In genomic region chr3:71304261-71304646, GRCh38 we compare ENCODE assay signal across 10 cellular contexts.
DNase-seq lines count a peak whose midpoint lies in the region; ATAC-seq and TF ChIP-seq lines count a peak whose summit lies in the region.
"Had no signal": no experiment of that assay in that cellular context is flagged by ENCODE, and none has a peak within 500 bp of the region (broad histone marks: within the 10 kb centered on the region; RNA-seq: fewer than 3 reads in every experiment).

No MANE protein-coding gene starts in this region.

- CTCF ChIA-PET in CD4-positive, alpha-beta T cell (lab: Charles Lee): interaction anchor here (1.1 kb wide), 1 partner anchor 152 kb away, joined by 3 read pairs; no protein-coding TSS in a partner anchor

- peak overlapping the region; percentile 87 for H3K4me3 Mint-ChIP-seq in CD4-positive, alpha-beta T cell
- H3K4me3 Mint-ChIP-seq in IgD-negative memory B cell: peak overlapping the region; percentile 41 to 89 (median 79)
- peak overlapping the region; percentile 89 to 99 (median 96) for H3K4me3 Mint-ChIP-seq in naive thymus-derived CD8-positive, alpha-beta T cell

- peak overlapping the region; percentile 69 for H3K27ac ChIP-seq in CD4-positive, alpha-beta T cell (ENCODE audit: low read depth, low read length)
- H3K27ac ChIP-seq in coronary artery: peak overlapping the region in 1 of 2 donors; percentile 30
- no peak overlapping the region for H3K27ac ChIP-seq in vagina

- H3K4me1 ChIP-seq in vagina: peaks cover 18% of the 10 kb centered on the region

- no peak for TF ChIP-seq CTCF in CD4-positive, alpha-beta T cell (IDR thresholded peaks at IDR 0.05)
- TF ChIP-seq CTCF in coronary artery (IDR thresholded peaks at IDR 0.05) (no peak), vagina (IDR thresholded peaks at IDR 0.05) (no peak)

- no peaks in the 10 kb centered on the region for H3K27me3 ChIP-seq in CD4-positive, alpha-beta T cell (ENCODE audit: control insufficient read depth, insufficient read depth, low read length)
- H3K27me3 ChIP-seq in vagina: no peaks in the 10 kb centered on the region

- intact Hi-C loops in CD4-positive, alpha-beta T cell (cut with DNase I, micrococcal nuclease): loop anchor here (2.0 to 5.0 kb wide), 10 partner anchors 73 to 753 kb away; no protein-coding TSS in a partner anchor
- intact Hi-C loops in vagina (cut with DNase I): loop anchor here (10.0 kb wide), 1 partner anchor 589 kb away; no protein-coding TSS in a partner anchor

- H3K9me3 ChIP-seq in CD4-positive, alpha-beta T cell (ENCODE audit: control insufficient read depth, low read length): no peaks in the 10 kb centered on the region
- no peaks in the 10 kb centered on the region for H3K9me3 ChIP-seq in vagina

- no peaks in the 10 kb centered on the region for H3K27me3 Mint-ChIP-seq in CD4-positive, alpha-beta T cell
- peaks cover 21% of the 10 kb centered on the region for H3K27me3 Mint-ChIP-seq in IgD-negative memory B cell
- no peaks in the 10 kb centered on the region for H3K27me3 Mint-ChIP-seq in naive thymus-derived CD8-positive, alpha-beta T cell

- H3K36me3 Mint-ChIP-seq in CD4-positive, alpha-beta T cell (ENCODE audit: low read depth): peaks cover 40% of the 10 kb centered on the region
- H3K36me3 Mint-ChIP-seq in IgD-negative memory B cell: no peaks in the 10 kb centered on the region
- peaks cover 7 to 14% (median 9%) of the 10 kb centered on the region in 3 donors for H3K36me3 Mint-ChIP-seq in naive thymus-derived CD8-positive, alpha-beta T cell

- no peaks in the 10 kb centered on the region for H3K9me3 Mint-ChIP-seq in CD4-positive, alpha-beta T cell
- H3K9me3 Mint-ChIP-seq in IgD-negative memory B cell: peaks cover 0 to 1% (median 0%) of the 10 kb centered on the region in 3 donors
- H3K9me3 Mint-ChIP-seq in naive thymus-derived CD8-positive, alpha-beta T cell: no peaks in the 10 kb centered on the region

- H3K4me3 ChIP-seq in coronary artery: peak overlapping the region; percentile 2
- H3K4me3 ChIP-seq in vagina: no peak overlapping the region

- peaks cover 96% of the 10 kb centered on the region for H3K4me1 Mint-ChIP-seq in CD4-positive, alpha-beta T cell (ENCODE audit: low read depth)
- peaks cover 7 to 34% (median 32%) of the 10 kb centered on the region in 3 donors for H3K4me1 Mint-ChIP-seq in IgD-negative memory B cell
- H3K4me1 Mint-ChIP-seq in naive thymus-derived CD8-positive, alpha-beta T cell: peaks cover 33 to 93% (median 77%) of the 10 kb centered on the region in 4 donors

- ATAC-seq in CD4-positive, alpha-beta T cell (ENCODE audit: poor library complexity): no peak
- no peak for ATAC-seq in naive thymus-derived CD8-positive, alpha-beta T cell
- no peak for ATAC-seq in HG03139 (IDR thresholded peaks at IDR 0.05; ENCODE audit: unreplicated experiment)
- ATAC-seq: HCT116, Panc1 had no signal

- no peaks in the 10 kb centered on the region for H3K36me3 ChIP-seq in vagina

- no peak for DNase-seq in CD4-positive, alpha-beta T cell
- DNase-seq in coronary artery (ENCODE audit: low spot score): no peak
- DNase-seq in naive thymus-derived CD8-positive, alpha-beta T cell: no peak
- no peak for DNase-seq in vagina (ENCODE audit: extremely low spot score in 2 of 2)
- DNase-seq in NCI-H1436 treated with DMSO at 0.1 percent for 48 hours (lab: John Stamatoyannopoulos, UW): no peak
- DNase-seq in mucosa of gallbladder (ENCODE audit: low spot score): no peak

- H3K27ac Mint-ChIP-seq in CD4-positive, alpha-beta T cell: peak overlapping the region; percentile 93
- H3K27ac Mint-ChIP-seq in IgD-negative memory B cell: no peak overlapping the region
- peak overlapping the region; percentile 96 to 99 (median 98) for H3K27ac Mint-ChIP-seq in naive thymus-derived CD8-positive, alpha-beta T cell

- TF ChIP-seq POLR2A in vagina (IDR thresholded peaks at IDR 0.05): no peak

- POLR2A ChIA-PET in CD4-positive, alpha-beta T cell (lab: Charles Lee): interaction anchor here (0.6 to 1.1 kb wide), 3 partner anchors 94 to 240 kb away, joined by 3 to 4 read pairs (median 3); no protein-coding TSS in a partner anchor
- POLR2A ChIA-PET in naive thymus-derived CD8-positive, alpha-beta T cell (lab: Charles Lee): interaction anchor here (0.7 to 2.7 kb wide), 5 partner anchors 64 to 187 kb away, joined by 3 to 9 read pairs (median 3); no protein-coding TSS in a partner anchor

Comparison
In these comparisons a context has a peak if more than half of its experiments do, and no peak if none do; other contexts are left out.
1. H3K27ac Mint-ChIP-seq: peak in CD4-positive, alpha-beta T cell (single experiment) and naive thymus-derived CD8-positive, alpha-beta T cell (10 of 10); none in IgD-negative memory B cell (0 of 3).
2. Peak in every context shown above with its lines, with median percentiles within 50 percentile points of each other: H3K4me3 Mint-ChIP-seq.